In genomic region chr18:77052297-77052645, GRCh38 we compare ENCODE assay signal across 16 cellular contexts.
DNase-seq lines count a peak whose midpoint lies in the region; ATAC-seq and TF ChIP-seq lines count a peak whose summit lies in the region.
"Had no signal": no experiment of that assay in that cellular context is flagged by ENCODE, and none has a peak within 500 bp of the region (broad histone marks: within the 10 kb centered on the region; RNA-seq: fewer than 3 reads in every experiment).

No MANE protein-coding gene starts in this region.

- peaks cover 25 to 60% (median 49%) of the 10 kb centered on the region in 11 experiments; a peak in 21 of 22 replicates for H3K36me3 ChIP-seq in BLaER1 treated with 17β-estradiol and CSF1 and Interleukin-3, amounts not matched to agents 10 nM and 100 nM
- H3K36me3 ChIP-seq in Loucy (ENCODE audit: insufficient read depth, low read length) (no peaks in the 10 kb centered on the region), BE2C (no peaks in the 10 kb centered on the region)
- H3K36me3 ChIP-seq: HAP-1, ovary had no signal

- peaks cover 61 to 75% (median 67%) of the 10 kb centered on the region in 10 experiments for H3K4me1 ChIP-seq in BLaER1 treated with 17β-estradiol and CSF1 and Interleukin-3, amounts not matched to agents 10 nM and 100 nM
- peaks cover 71% of the 10 kb centered on the region for H3K4me1 ChIP-seq in Loucy (ENCODE audit: insufficient read depth, low read length, poor library complexity, severe bottlenecking)
- no peaks in the 10 kb centered on the region for H3K4me1 ChIP-seq in BE2C
- H3K4me1 ChIP-seq: HAP-1 had no signal

- H4K20me1 ChIP-seq in BLaER1 treated with 17β-estradiol and CSF1 and Interleukin-3, amounts not matched to agents 10 nM and 100 nM = peaks cover 0 to 21% (median under 1%) of the 10 kb centered on the region in 11 experiments; a peak in 10 of 22 replicates
- no peaks in the 10 kb centered on the region for H4K20me1 ChIP-seq in Loucy (ENCODE audit: insufficient read depth, low read length, poor library complexity, severe bottlenecking)

- peak overlapping the region; percentile 88 to 99 (median 98) for H3K27ac ChIP-seq in BLaER1 treated with 17β-estradiol and CSF1 and Interleukin-3, amounts not matched to agents 10 nM and 100 nM
- H3K27ac ChIP-seq: ovary, SK-N-MC had no signal

- H3K9me2 ChIP-seq in Loucy (replicated peaks; ENCODE audit: low read depth, low read length) = no peaks in the 10 kb centered on the region

- no peak for TF ChIP-seq CTCF in Loucy (conservative IDR thresholded peaks at IDR 0.05; ENCODE audit: low read length)
- no peak for TF ChIP-seq CTCF in BE2C (IDR thresholded peaks at IDR 0.05; ENCODE audit: low read depth, low read length)

- H3K36me3 Mint-ChIP-seq in effector memory CD8-positive, alpha-beta T cell (ENCODE audit: insufficient read depth) = peaks cover 33% of the 10 kb centered on the region

- H3K27me3 Mint-ChIP-seq in effector memory CD8-positive, alpha-beta T cell = no peaks in the 10 kb centered on the region

- H3K9ac ChIP-seq in BLaER1 treated with 17β-estradiol and CSF1 and Interleukin-3, amounts not matched to agents 10 nM and 100 nM = peak overlapping the region; percentile 80 to 94 (median 89)
- H3K9ac ChIP-seq in Loucy (ENCODE audit: low read depth, low read length, poor library complexity, severe bottlenecking) = peak overlapping the region; percentile 77

- peak overlapping the region in 3 of 10 experiments; percentile 6 to 40 (median 25); a peak in 4 of 20 replicates for H3K4me3 ChIP-seq in BLaER1 treated with 17β-estradiol and CSF1 and Interleukin-3, amounts not matched to agents 10 nM and 100 nM
- H3K4me3 ChIP-seq in Loucy (ENCODE audit: low read length, poor library complexity, severe bottlenecking) = peak overlapping the region; percentile 8
- H3K4me3 ChIP-seq in BE2C (ENCODE audit: low read depth, low read length) = no peak overlapping the region
- H3K4me3 ChIP-seq: HAP-1, ovary, SK-N-MC had no signal

- no peak for ATAC-seq in effector memory CD8-positive, alpha-beta T cell (replicated peaks)
- no peak for ATAC-seq in GM18520 (IDR thresholded peaks at IDR 0.05; ENCODE audit: unreplicated experiment)
- ATAC-seq: left ventricle myocardium superior had no signal

- peaks cover 24% of the 10 kb centered on the region; the same call in 1 of the 2 replicates for H3K79me2 ChIP-seq in Loucy (ENCODE audit: insufficient read depth, low read length)

- H3K9me3 Mint-ChIP-seq in effector memory CD8-positive, alpha-beta T cell = no peaks in the 10 kb centered on the region

- H3K27me3 ChIP-seq in BLaER1 treated with 17β-estradiol and CSF1 and Interleukin-3, amounts not matched to agents 10 nM and 100 nM = no peaks in the 10 kb centered on the region
- H3K27me3 ChIP-seq in Loucy (ENCODE audit: insufficient read depth, low read length, poor library complexity, severe bottlenecking) = no peaks in the 10 kb centered on the region
- no peaks in the 10 kb centered on the region for H3K27me3 ChIP-seq in BE2C
- H3K27me3 ChIP-seq: ovary had no signal

- no peak overlapping the region for H2AFZ ChIP-seq in Loucy (ENCODE audit: low read length)

- peak overlapping the region; percentile 94 to 99 (median 99) for H3K4me2 ChIP-seq in BLaER1 treated with 17β-estradiol and CSF1 and Interleukin-3, amounts not matched to agents 10 nM and 100 nM
- peak overlapping the region; percentile 72 for H3K4me2 ChIP-seq in Loucy (ENCODE audit: low read depth, low read length, poor library complexity, severe bottlenecking)

- DNase-seq in effector memory CD8-positive, alpha-beta T cell = no peak
- DNase-seq in pons (ENCODE audit: low spot score) (peak; percentile 97), GM19238 (ENCODE audit: insufficient read length, low spot score) (no peak), AML-193 (lab: John Stamatoyannopoulos, UW) (no peak), BE2C (no peak)
- DNase-seq: activated gamma-delta T cell treated with Interleukin-2 at 50 U/mL for 16 hours; central memory CD4-positive, alpha-beta T cell; erythroblast; ovary; stimulated activated CD4-positive, alpha-beta T cell treated with anti-CD3 and anti-CD28 coated beads, Interleukin-1b, Interleukin-23, amount 100 ng/mL, for 48 hours had no signal

- peak overlapping the region in 1 of 2 donors; percentile 48 for H3K4me3 Mint-ChIP-seq in effector memory CD8-positive, alpha-beta T cell

- peak overlapping the region; percentile 82 to 99 for H3K27ac Mint-ChIP-seq in effector memory CD8-positive, alpha-beta T cell

- peaks cover 5% of the 10 kb centered on the region for H3F3A ChIP-seq in Loucy (ENCODE audit: low read depth)

- no peaks in the 10 kb centered on the region for H3K9me3 ChIP-seq in BLaER1 treated with 17β-estradiol and CSF1 and Interleukin-3, amounts not matched to agents 10 nM and 100 nM (replicated peaks in 1 of 11)
- H3K9me3 ChIP-seq in Loucy (ENCODE audit: insufficient read depth, low read depth, low read length) = no peaks in the 10 kb centered on the region
- no peaks in the 10 kb centered on the region for H3K9me3 ChIP-seq in BE2C
- H3K9me3 ChIP-seq: HAP-1, ovary had no signal

- H3K4me1 Mint-ChIP-seq in effector memory CD8-positive, alpha-beta T cell (ENCODE audit: low read depth in 2 of 2) = peaks cover 56% of the 10 kb centered on the region in 2 donors
